In the genomic region with DNA sequence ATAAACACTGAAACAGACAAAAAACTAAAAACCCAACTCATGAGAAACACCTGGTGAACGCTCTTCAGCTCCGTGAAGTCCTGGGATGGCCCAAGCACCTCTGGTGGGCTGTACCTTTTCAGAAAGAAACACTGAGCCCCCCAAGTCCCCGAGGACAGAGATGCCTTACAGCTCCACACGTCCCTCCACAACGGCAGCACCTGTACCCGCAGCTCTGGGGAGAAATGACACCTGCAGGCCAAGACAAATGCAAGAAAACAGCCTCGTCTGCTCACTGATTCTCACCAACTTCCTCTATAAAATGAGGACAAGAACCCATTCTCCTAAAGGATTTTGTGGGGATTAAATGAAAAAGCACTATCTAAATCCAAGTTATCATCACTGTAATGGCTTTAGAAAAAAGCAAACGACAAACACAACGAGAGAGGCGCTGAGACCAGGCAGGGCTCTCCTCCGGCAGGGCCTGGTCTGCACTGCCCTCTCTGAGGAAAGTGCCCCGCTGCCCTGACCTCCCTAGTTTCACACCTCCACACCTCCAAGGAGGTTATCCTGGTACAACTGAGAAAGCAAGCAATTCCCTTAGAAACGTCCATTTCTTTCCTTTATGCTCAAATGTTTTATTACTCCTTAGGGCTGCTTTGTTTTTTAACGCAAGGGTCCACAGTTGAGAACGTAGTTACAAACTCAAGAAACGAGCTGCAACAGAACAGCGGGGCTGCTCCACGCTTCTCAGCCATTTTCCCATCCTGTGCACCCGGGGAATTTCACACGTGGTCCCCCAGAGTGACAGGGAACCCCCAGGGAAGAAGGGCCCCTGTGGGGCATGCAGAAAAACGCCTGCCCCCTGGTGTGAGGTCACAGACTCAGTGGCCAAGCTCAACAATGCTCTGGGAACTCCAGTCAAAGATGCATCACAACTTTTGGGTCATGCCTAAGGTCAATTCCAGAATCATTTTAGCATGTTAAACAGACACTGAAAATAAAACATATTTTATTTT, we compare ENCODE assay signal across 11 cellular contexts.
DNase-seq lines count a peak whose midpoint lies in the region; ATAC-seq and TF ChIP-seq lines count a peak whose summit lies in the region.
"Had no signal": no experiment of that assay in that cellular context is flagged by ENCODE, and none has a peak within 500 bp of the region (broad histone marks: within the 10 kb centered on the region; RNA-seq: fewer than 3 reads in every experiment).

No MANE protein-coding gene starts in this region.

- WGBS in sigmoid colon, 2 donors = 69% methylated on average over 21 of the region's 21 CpGs

- peaks cover 17% of the 10 kb centered on the region for H3K36me3 Mint-ChIP-seq in activated T-cell treated with anti-CD3 and anti-CD28 coated beads, Interleukin-2, amount 50 U/mL, for 24 hours (ENCODE audit: low read depth)
- no peaks in the 10 kb centered on the region for H3K36me3 Mint-ChIP-seq in glutamatergic neuron (ENCODE audit: unreplicated experiment)

- H3K36me3 ChIP-seq in sigmoid colon (no peaks in the 10 kb centered on the region), lower lobe of right lung (no peaks in the 10 kb centered on the region)

- H3K9me3 ChIP-seq in sigmoid colon = no peaks in the 10 kb centered on the region
- H3K9me3 ChIP-seq in lower lobe of right lung = no peaks in the 10 kb centered on the region

- H3K4me1 Mint-ChIP-seq in activated T-cell treated with anti-CD3 and anti-CD28 coated beads, Interleukin-2, amount 50 U/mL, for 24 hours (ENCODE audit: low read depth) = peaks cover 86% of the 10 kb centered on the region
- peaks cover 41% of the 10 kb centered on the region for H3K4me1 Mint-ChIP-seq in glutamatergic neuron (ENCODE audit: low read depth, unreplicated experiment)

- H3K4me1 ChIP-seq in sigmoid colon (peaks cover 0 to 64% (median 56%) of the 10 kb centered on the region in 4 donors), lower lobe of right lung (peaks cover 64% of the 10 kb centered on the region)

- peak overlapping the region; percentile 22; the same call in 1 of the 2 replicates for H3K27ac ChIP-seq in VCaP
- H3K27ac ChIP-seq in sigmoid colon = peak overlapping the region in 3 of 4 donors; percentile 30 to 62 (median 40)
- H3K27ac ChIP-seq in lower lobe of right lung = no peak overlapping the region

- intact Hi-C loops in sigmoid colon (cut with DNase I) (loop anchor here (2.0 to 5.0 kb wide), 2 partner anchors 155 to 176 kb away; a partner anchor contains a TSS), lower lobe of right lung (cut with DNase I) (no loop called here)

- no peak overlapping the region for H3K4me3 ChIP-seq in sigmoid colon
- H3K4me3 ChIP-seq in lower lobe of right lung = no peak overlapping the region

- no peaks in the 10 kb centered on the region for H3K9me3 Mint-ChIP-seq in activated T-cell treated with anti-CD3 and anti-CD28 coated beads, Interleukin-2, amount 50 U/mL, for 24 hours
- H3K9me3 Mint-ChIP-seq in glutamatergic neuron (ENCODE audit: unreplicated experiment) = peaks cover 26% of the 10 kb centered on the region
- H3K9me3 Mint-ChIP-seq: activated B cell treated with CpG ODN at 0.5 μM for 24 hours had no signal

- no peaks in the 10 kb centered on the region for H3K27me3 ChIP-seq in sigmoid colon
- H3K27me3 ChIP-seq in lower lobe of right lung (ENCODE audit: low read depth) = no peaks in the 10 kb centered on the region

- H3K27ac Mint-ChIP-seq in activated T-cell treated with anti-CD3 and anti-CD28 coated beads, Interleukin-2, amount 50 U/mL, for 24 hours = peak overlapping the region; percentile 90
- H3K27ac Mint-ChIP-seq in glutamatergic neuron (ENCODE audit: unreplicated experiment) = peak overlapping the region; percentile 11
- H3K27ac Mint-ChIP-seq: activated B cell treated with CpG ODN at 0.5 μM for 24 hours had no signal

- TF ChIP-seq EP300 in sigmoid colon (IDR thresholded peaks at IDR 0.05) = no peak

- H3K4me3 Mint-ChIP-seq in activated T-cell treated with anti-CD3 and anti-CD28 coated beads, Interleukin-2, amount 50 U/mL, for 24 hours = peak overlapping the region; percentile 50
- peak overlapping the region; percentile 46 for H3K4me3 Mint-ChIP-seq in glutamatergic neuron (ENCODE audit: unreplicated experiment)
- H3K4me3 Mint-ChIP-seq: activated B cell treated with CpG ODN at 0.5 μM for 24 hours, B cell had no signal

- no peak for DNase-seq in activated T-cell treated with anti-CD3 and anti-CD28 coated beads, Interleukin-2, amount 50 U/mL, for 24 hours
- no peak for DNase-seq in activated T-cell treated with anti-CD3 and anti-CD28 coated beads, Interleukin-2, amount 50 U/mL, for 48 hours
- DNase-seq in glutamatergic neuron (no peak), sigmoid colon (peak; percentile 40), COLO829 (ENCODE audit: low spot score) (no peak), lower lobe of right lung (no peak), ecto neural progenitor cell (ENCODE audit: low spot score) (no peak)
- DNase-seq: activated B cell treated with CpG ODN at 0.5 μM for 24 hours, GOT3 had no signal

- TF ChIP-seq POLR2A in sigmoid colon (IDR thresholded peaks at IDR 0.05) = no peak

- no peaks in the 10 kb centered on the region for H3K27me3 Mint-ChIP-seq in activated T-cell treated with anti-CD3 and anti-CD28 coated beads, Interleukin-2, amount 50 U/mL, for 24 hours
- peaks cover 13% of the 10 kb centered on the region for H3K27me3 Mint-ChIP-seq in glutamatergic neuron (ENCODE audit: unreplicated experiment)
- H3K27me3 Mint-ChIP-seq: activated B cell treated with CpG ODN at 0.5 μM for 24 hours, B cell had no signal

- no peak for ATAC-seq in lower lobe of right lung

- no peak for TF ChIP-seq CTCF in VCaP (conservative IDR thresholded peaks at IDR 0.05)
- TF ChIP-seq CTCF in glutamatergic neuron (IDR thresholded peaks at IDR 0.05; ENCODE audit: partially characterized antibody, unreplicated experiment) = no peak
- no peak for TF ChIP-seq CTCF in sigmoid colon (IDR thresholded peaks at IDR 0.05)
- TF ChIP-seq CTCF in lower lobe of right lung (IDR thresholded peaks at IDR 0.05) = no peak
